In the genomic region with DNA sequence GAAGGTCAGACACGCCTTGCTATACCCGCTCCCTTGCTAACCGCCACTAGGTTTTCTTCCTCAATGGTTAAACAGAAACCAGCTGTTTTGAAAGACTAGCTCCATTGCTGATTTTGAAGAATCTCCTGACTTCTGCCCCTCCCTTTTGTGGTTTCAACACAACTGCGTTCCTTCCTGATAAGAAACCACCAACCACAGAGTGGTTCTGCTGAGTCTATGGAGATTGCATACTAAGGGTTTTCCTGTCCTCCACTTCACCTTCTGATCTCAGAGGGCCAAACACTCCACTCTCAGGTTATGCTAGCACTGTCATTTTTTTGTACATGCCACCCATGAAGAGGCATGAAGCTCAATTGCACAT, we compare ENCODE assay signal across 1 cellular context.
TF ChIP-seq lines count a peak whose summit lies in the region.

No MANE protein-coding gene starts in this region.

TF ChIP-seq in K562, 482 proteins besides CTCF, POLR2A, EP300 and RAD21 (continued from another document and continues in another):
- TF ChIP-seq CREB1 (IDR thresholded peaks at IDR 0.05) (0 out of 2 replicates have a peak, but pooled peaks have one; percentile 35), CREB1 (CRISPR knock-in tag; IDR thresholded peaks at IDR 0.05) (peak; percentile 44; the same call in 1 of the 2 replicates), KDM4B (IDR thresholded peaks at IDR 0.05; ENCODE audit: borderline replicate concordance in 2 of 2, low read depth in 1 of 2) (0 out of 4 replicates have a peak, but pooled peaks of 1 of the 2 experiments have one; percentile 20), YY1 (IDR thresholded peaks at IDR 0.05; ENCODE audit: borderline replicate concordance in 1 of 3, control insufficient read depth in 1 of 3, extremely low read depth in 1 of 3, insufficient read depth in 3 of 3, insufficient read length in 1 of 3, insufficient replicate concordance in 2 of 3, low read depth in 1 of 3, low read length in 2 of 3) (peak in 1 of 3 experiments; percentile 33), SMARCE1 (IDR thresholded peaks at IDR 0.05) (peak; percentile 95; the same call in 1 of the 2 replicates), NFRKB (IDR thresholded peaks at IDR 0.05; ENCODE audit: low read depth) (no peak), PCBP1 (IDR thresholded peaks at IDR 0.05; ENCODE audit: low read depth, low read length, poor library complexity, severe bottlenecking) (no peak), WHSC1 (IDR thresholded peaks at IDR 0.05; ENCODE audit: low read length) (no peak), ESRRB (CRISPR knock-in tag; IDR thresholded peaks at IDR 0.05; ENCODE audit: borderline replicate concordance) (no peak), ZNF79 (CRISPR knock-in tag; IDR thresholded peaks at IDR 0.05; ENCODE audit: low read depth) (no peak), ZBTB1 (CRISPR knock-in tag; IDR thresholded peaks at IDR 0.05; ENCODE audit: borderline replicate concordance, low read depth) (peak; percentile 89), RBFOX2 (IDR thresholded peaks at IDR 0.05; ENCODE audit: low read depth, low read length) (no peak), PHB2 (IDR thresholded peaks at IDR 0.05; ENCODE audit: low read depth) (peak; percentile 67; the same call in 1 of the 2 replicates), HDAC8 (tag; IDR thresholded peaks at IDR 0.05) (no peak), SMAD4 (CRISPR knock-in tag; conservative IDR thresholded peaks at IDR 0.05) (peak; percentile 90), ETV1 (tag; conservative IDR thresholded peaks at IDR 0.05; ENCODE audit: low read depth) (peak; percentile 62), ZNF431 (CRISPR knock-in tag; IDR thresholded peaks at IDR 0.05) (no peak), HDAC2 (IDR thresholded peaks at IDR 0.05) (peak; percentile 99), HSF4 (CRISPR knock-in tag; IDR thresholded peaks at IDR 0.05; ENCODE audit: borderline replicate concordance) (no peak), PURB (CRISPR knock-in tag; IDR thresholded peaks at IDR 0.05; ENCODE audit: low read depth) (no peak), NBN (IDR thresholded peaks at IDR 0.05; ENCODE audit: low read depth) (peak; percentile 89; the same call in 1 of the 2 replicates), ELF1 (tag; IDR thresholded peaks at IDR 0.05) (no peak), ZNF274 (IDR thresholded peaks at IDR 0.05; ENCODE audit: borderline replicate concordance, low read depth, low read length) (no peak), NUFIP1 (IDR thresholded peaks at IDR 0.05; ENCODE audit: partially characterized antibody) (no peak), FOSL1 (tag; conservative IDR thresholded peaks at IDR 0.05) (peak; percentile 81), SNIP1 (IDR thresholded peaks at IDR 0.05; ENCODE audit: low read depth) (peak; percentile 42; the same call in 1 of the 2 replicates), CHCHD3 (CRISPR knock-in tag; IDR thresholded peaks at IDR 0.05) (no peak), HNRNPUL1 (IDR thresholded peaks at IDR 0.05; ENCODE audit: low read length) (no peak; the same call in 1 of the 2 replicates), ATF1 (CRISPR knock-in tag; IDR thresholded peaks at IDR 0.05) (no peak), ATF1 (tag; IDR thresholded peaks at IDR 0.05) (peak; percentile 66), SRSF3 (IDR thresholded peaks at IDR 0.05; ENCODE audit: insufficient read depth, low read length) (no peak), EZH2 (IDR thresholded peaks at IDR 0.05; ENCODE audit: borderline replicate concordance, low read depth, low read length) (no peak), TAF15 (IDR thresholded peaks at IDR 0.05; ENCODE audit: low read depth, low read length) (no peak), GATAD2A (IDR thresholded peaks at IDR 0.05) (no peak), BCL6 (CRISPR knock-in tag; IDR thresholded peaks at IDR 0.05) (no peak), RBM25 (IDR thresholded peaks at IDR 0.05; ENCODE audit: low read depth, low read length, severe bottlenecking) (no peak), ZNF76 (CRISPR knock-in tag; IDR thresholded peaks at IDR 0.05; ENCODE audit: borderline replicate concordance) (no peak), SLC30A9 (CRISPR knock-in tag; IDR thresholded peaks at IDR 0.05) (no peak), U2AF1 (optimal IDR thresholded peaks at IDR 0.05; ENCODE audit: low read depth, low read length) (no peak), SMAD3 (CRISPR knock-in tag; conservative IDR thresholded peaks at IDR 0.05) (no peak)
- TF ChIP-seq, protein P1, sequence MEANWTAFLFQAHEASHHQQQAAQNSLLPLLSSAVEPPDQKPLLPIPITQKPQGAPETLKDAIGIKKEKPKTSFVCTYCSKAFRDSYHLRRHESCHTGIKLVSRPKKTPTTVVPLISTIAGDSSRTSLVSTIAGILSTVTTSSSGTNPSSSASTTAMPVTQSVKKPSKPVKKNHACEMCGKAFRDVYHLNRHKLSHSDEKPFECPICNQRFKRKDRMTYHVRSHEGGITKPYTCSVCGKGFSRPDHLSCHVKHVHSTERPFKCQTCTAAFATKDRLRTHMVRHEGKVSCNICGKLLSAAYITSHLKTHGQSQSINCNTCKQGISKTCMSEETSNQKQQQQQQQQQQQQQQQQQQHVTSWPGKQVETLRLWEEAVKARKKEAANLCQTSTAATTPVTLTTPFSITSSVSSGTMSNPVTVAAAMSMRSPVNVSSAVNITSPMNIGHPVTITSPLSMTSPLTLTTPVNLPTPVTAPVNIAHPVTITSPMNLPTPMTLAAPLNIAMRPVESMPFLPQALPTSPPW (CRISPR knock-in tag; IDR thresholded peaks at IDR 0.05) = peak; percentile 93
- TF ChIP-seq, protein P2, sequence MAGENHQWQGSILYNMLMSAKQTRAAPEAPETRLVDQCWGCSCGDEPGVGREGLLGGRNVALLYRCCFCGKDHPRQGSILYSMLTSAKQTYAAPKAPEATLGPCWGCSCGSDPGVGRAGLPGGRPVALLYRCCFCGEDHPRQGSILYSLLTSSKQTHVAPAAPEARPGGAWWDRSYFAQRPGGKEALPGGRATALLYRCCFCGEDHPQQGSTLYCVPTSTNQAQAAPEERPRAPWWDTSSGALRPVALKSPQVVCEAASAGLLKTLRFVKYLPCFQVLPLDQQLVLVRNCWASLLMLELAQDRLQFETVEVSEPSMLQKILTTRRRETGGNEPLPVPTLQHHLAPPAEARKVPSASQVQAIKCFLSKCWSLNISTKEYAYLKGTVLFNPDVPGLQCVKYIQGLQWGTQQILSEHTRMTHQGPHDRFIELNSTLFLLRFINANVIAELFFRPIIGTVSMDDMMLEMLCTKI (IDR thresholded peaks at IDR 0.05; ENCODE audit: partially characterized antibody) = no peak
- TF ChIP-seq, protein P3, sequence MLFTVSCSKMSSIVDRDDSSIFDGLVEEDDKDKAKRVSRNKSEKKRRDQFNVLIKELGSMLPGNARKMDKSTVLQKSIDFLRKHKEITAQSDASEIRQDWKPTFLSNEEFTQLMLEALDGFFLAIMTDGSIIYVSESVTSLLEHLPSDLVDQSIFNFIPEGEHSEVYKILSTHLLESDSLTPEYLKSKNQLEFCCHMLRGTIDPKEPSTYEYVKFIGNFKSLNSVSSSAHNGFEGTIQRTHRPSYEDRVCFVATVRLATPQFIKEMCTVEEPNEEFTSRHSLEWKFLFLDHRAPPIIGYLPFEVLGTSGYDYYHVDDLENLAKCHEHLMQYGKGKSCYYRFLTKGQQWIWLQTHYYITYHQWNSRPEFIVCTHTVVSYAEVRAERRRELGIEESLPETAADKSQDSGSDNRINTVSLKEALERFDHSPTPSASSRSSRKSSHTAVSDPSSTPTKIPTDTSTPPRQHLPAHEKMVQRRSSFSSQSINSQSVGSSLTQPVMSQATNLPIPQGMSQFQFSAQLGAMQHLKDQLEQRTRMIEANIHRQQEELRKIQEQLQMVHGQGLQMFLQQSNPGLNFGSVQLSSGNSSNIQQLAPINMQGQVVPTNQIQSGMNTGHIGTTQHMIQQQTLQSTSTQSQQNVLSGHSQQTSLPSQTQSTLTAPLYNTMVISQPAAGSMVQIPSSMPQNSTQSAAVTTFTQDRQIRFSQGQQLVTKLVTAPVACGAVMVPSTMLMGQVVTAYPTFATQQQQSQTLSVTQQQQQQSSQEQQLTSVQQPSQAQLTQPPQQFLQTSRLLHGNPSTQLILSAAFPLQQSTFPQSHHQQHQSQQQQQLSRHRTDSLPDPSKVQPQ (CRISPR knock-in tag; IDR thresholded peaks at IDR 0.05; ENCODE audit: borderline replicate concordance) = no peak
- TF ChIP-seq, protein P4, sequence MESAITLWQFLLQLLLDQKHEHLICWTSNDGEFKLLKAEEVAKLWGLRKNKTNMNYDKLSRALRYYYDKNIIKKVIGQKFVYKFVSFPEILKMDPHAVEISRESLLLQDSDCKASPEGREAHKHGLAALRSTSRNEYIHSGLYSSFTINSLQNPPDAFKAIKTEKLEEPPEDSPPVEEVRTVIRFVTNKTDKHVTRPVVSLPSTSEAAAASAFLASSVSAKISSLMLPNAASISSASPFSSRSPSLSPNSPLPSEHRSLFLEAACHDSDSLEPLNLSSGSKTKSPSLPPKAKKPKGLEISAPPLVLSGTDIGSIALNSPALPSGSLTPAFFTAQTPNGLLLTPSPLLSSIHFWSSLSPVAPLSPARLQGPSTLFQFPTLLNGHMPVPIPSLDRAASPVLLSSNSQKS (CRISPR knock-in tag; IDR thresholded peaks at IDR 0.05) = no peak
- TF ChIP-seq, protein P5, sequence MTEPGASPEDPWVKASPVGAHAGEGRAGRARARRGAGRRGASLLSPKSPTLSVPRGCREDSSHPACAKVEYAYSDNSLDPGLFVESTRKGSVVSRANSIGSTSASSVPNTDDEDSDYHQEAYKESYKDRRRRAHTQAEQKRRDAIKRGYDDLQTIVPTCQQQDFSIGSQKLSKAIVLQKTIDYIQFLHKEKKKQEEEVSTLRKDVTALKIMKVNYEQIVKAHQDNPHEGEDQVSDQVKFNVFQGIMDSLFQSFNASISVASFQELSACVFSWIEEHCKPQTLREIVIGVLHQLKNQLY (CRISPR knock-in tag; conservative IDR thresholded peaks at IDR 0.05) = no peak
- TF ChIP-seq, protein P6, sequence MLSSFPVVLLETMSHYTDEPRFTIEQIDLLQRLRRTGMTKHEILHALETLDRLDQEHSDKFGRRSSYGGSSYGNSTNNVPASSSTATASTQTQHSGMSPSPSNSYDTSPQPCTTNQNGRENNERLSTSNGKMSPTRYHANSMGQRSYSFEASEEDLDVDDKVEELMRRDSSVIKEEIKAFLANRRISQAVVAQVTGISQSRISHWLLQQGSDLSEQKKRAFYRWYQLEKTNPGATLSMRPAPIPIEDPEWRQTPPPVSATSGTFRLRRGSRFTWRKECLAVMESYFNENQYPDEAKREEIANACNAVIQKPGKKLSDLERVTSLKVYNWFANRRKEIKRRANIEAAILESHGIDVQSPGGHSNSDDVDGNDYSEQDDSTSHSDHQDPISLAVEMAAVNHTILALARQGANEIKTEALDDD (IDR thresholded peaks at IDR 0.05) = peak; percentile 98
- TF ChIP-seq, protein P7, sequence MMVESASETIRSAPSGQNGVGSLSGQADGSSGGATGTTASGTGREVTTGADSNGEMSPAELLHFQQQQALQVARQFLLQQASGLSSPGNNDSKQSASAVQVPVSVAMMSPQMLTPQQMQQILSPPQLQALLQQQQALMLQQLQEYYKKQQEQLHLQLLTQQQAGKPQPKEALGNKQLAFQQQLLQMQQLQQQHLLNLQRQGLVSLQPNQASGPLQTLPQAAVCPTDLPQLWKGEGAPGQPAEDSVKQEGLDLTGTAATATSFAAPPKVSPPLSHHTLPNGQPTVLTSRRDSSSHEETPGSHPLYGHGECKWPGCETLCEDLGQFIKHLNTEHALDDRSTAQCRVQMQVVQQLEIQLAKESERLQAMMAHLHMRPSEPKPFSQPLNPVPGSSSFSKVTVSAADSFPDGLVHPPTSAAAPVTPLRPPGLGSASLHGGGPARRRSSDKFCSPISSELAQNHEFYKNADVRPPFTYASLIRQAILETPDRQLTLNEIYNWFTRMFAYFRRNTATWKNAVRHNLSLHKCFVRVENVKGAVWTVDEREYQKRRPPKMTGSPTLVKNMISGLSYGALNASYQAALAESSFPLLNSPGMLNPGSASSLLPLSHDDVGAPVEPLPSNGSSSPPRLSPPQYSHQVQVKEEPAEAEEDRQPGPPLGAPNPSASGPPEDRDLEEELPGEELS (CRISPR knock-in tag; IDR thresholded peaks at IDR 0.05; ENCODE audit: borderline replicate concordance) = no peak
- TF ChIP-seq, protein P8, sequence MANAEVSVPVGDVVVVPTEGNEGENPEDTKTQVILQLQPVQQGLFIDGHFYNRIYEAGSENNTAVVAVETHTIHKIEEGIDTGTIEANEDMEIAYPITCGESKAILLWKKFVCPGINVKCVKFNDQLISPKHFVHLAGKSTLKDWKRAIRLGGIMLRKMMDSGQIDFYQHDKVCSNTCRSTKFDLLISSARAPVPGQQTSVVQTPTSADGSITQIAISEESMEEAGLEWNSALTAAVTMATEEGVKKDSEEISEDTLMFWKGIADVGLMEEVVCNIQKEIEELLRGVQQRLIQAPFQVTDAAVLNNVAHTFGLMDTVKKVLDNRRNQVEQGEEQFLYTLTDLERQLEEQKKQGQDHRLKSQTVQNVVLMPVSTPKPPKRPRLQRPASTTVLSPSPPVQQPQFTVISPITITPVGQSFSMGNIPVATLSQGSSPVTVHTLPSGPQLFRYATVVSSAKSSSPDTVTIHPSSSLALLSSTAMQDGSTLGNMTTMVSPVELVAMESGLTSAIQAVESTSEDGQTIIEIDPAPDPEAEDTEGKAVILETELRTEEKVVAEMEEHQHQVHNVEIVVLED (CRISPR knock-in tag; IDR thresholded peaks at IDR 0.05) = no peak
- TF ChIP-seq, protein P9, sequence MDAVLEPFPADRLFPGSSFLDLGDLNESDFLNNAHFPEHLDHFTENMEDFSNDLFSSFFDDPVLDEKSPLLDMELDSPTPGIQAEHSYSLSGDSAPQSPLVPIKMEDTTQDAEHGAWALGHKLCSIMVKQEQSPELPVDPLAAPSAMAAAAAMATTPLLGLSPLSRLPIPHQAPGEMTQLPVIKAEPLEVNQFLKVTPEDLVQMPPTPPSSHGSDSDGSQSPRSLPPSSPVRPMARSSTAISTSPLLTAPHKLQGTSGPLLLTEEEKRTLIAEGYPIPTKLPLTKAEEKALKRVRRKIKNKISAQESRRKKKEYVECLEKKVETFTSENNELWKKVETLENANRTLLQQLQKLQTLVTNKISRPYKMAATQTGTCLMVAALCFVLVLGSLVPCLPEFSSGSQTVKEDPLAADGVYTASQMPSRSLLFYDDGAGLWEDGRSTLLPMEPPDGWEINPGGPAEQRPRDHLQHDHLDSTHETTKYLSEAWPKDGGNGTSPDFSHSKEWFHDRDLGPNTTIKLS (IDR thresholded peaks at IDR 0.05; ENCODE audit: borderline replicate concordance, low read depth) = no peak
- TF ChIP-seq, protein P10, sequence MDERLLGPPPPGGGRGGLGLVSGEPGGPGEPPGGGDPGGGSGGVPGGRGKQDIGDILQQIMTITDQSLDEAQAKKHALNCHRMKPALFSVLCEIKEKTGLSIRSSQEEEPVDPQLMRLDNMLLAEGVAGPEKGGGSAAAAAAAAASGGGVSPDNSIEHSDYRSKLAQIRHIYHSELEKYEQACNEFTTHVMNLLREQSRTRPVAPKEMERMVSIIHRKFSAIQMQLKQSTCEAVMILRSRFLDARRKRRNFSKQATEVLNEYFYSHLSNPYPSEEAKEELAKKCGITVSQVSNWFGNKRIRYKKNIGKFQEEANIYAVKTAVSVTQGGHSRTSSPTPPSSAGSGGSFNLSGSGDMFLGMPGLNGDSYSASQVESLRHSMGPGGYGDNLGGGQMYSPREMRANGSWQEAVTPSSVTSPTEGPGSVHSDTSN (CRISPR knock-in tag; IDR thresholded peaks at IDR 0.05; ENCODE audit: low read depth) = no peak
- TF ChIP-seq, protein P10 (tag; conservative IDR thresholded peaks at IDR 0.05; ENCODE audit: low read depth) = peak; percentile 54
